Comparison of ENCODE assay signal across 1 cellular context in genomic region chr21:42781150-42781980, GRCh38.
TF ChIP-seq lines count a peak whose summit lies in the region.

No MANE protein-coding gene starts in this region.

TF ChIP-seq in HepG2, 621 proteins besides CTCF, POLR2A, EP300 and RAD21 (continued from another document and continues in another):
- TF ChIP-seq AFF4 (CRISPR knock-in tag; IDR thresholded peaks at IDR 0.05) (no peak), SOX13 (IDR thresholded peaks at IDR 0.05) (no peak), SOX13 (CRISPR knock-in tag; conservative IDR thresholded peaks at IDR 0.05 in 1 of 2, IDR thresholded peaks at IDR 0.05 in 1 of 2) (no peak), ZNF615 (CRISPR knock-in tag; IDR thresholded peaks at IDR 0.05; ENCODE audit: borderline replicate concordance) (no peak), PCBP2 (optimal IDR thresholded peaks at IDR 0.05; ENCODE audit: low read depth, low read length, poor library complexity, severe bottlenecking) (no peak), FOXK1 (CRISPR knock-in tag; IDR thresholded peaks at IDR 0.05; ENCODE audit: borderline replicate concordance, low read depth) (no peak), SKI (IDR thresholded peaks at IDR 0.05; ENCODE audit: partially characterized antibody) (no peak), NPAS2 (CRISPR knock-in tag; IDR thresholded peaks at IDR 0.05; ENCODE audit: borderline replicate concordance) (no peak), PTBP1 (IDR thresholded peaks at IDR 0.05; ENCODE audit: low read depth, low read length, poor library complexity, severe bottlenecking) (no peak), ZNF713 (CRISPR knock-in tag; IDR thresholded peaks at IDR 0.05) (no peak), YY1 (IDR thresholded peaks at IDR 0.05; ENCODE audit: insufficient read depth, insufficient replicate concordance, low read depth, low read length) (no peak), ZNF772 (CRISPR knock-in tag; IDR thresholded peaks at IDR 0.05) (no peak), HNRNPLL (IDR thresholded peaks at IDR 0.05; ENCODE audit: low read depth, low read length, poor library complexity, severe bottlenecking) (peak; percentile 79), NFYB (CRISPR knock-in tag; IDR thresholded peaks at IDR 0.05) (no peak), ZNF616 (CRISPR knock-in tag; IDR thresholded peaks at IDR 0.05; ENCODE audit: low read depth) (no peak), ZNF296 (CRISPR knock-in tag; conservative IDR thresholded peaks at IDR 0.05) (0 out of 2 replicates have a peak, but pooled peaks have one; percentile 64), KLF12 (CRISPR knock-in tag; IDR thresholded peaks at IDR 0.05; ENCODE audit: borderline replicate concordance) (no peak), PRPF4 (IDR thresholded peaks at IDR 0.05; ENCODE audit: low read depth, low read length, poor library complexity, severe bottlenecking) (no peak), POLR2G (IDR thresholded peaks at IDR 0.05; ENCODE audit: low read depth, low read length) (peak; percentile 28; the same call in 1 of the 2 replicates), ZNF282 (IDR thresholded peaks at IDR 0.05; ENCODE audit: partially characterized antibody) (no peak), DRAP1 (CRISPR knock-in tag; IDR thresholded peaks at IDR 0.05) (0 out of 2 replicates have a peak, but pooled peaks have one; percentile 27), ZNF253 (CRISPR knock-in tag; IDR thresholded peaks at IDR 0.05; ENCODE audit: borderline replicate concordance) (no peak), DPF2 (CRISPR knock-in tag; IDR thresholded peaks at IDR 0.05; ENCODE audit: borderline replicate concordance, low read depth) (0 out of 2 replicates have a peak, but pooled peaks have one; percentile 19), MAFK (conservative IDR thresholded peaks at IDR 0.05 in 1 of 2, IDR thresholded peaks at IDR 0.05 in 1 of 2; ENCODE audit: low read length in 2 of 2) (no peak), ZNF777 (CRISPR knock-in tag; IDR thresholded peaks at IDR 0.05) (no peak), ARID5B (CRISPR knock-in tag; IDR thresholded peaks at IDR 0.05) (peak; percentile 32; the same call in 1 of the 2 replicates), ZNF124 (CRISPR knock-in tag; IDR thresholded peaks at IDR 0.05) (no peak), ATF1 (CRISPR knock-in tag; IDR thresholded peaks at IDR 0.05) (no peak), NFATC3 (CRISPR knock-in tag; IDR thresholded peaks at IDR 0.05) (no peak), GFI1 (CRISPR knock-in tag; IDR thresholded peaks at IDR 0.05; ENCODE audit: borderline replicate concordance) (no peak), GLI4 (CRISPR knock-in tag; IDR thresholded peaks at IDR 0.05; ENCODE audit: borderline replicate concordance) (0 out of 2 replicates have a peak, but pooled peaks have one; percentile 32), STAG1 (CRISPR knock-in tag; IDR thresholded peaks at IDR 0.05) (peak; percentile 60)
- TF ChIP-seq, protein P1, sequence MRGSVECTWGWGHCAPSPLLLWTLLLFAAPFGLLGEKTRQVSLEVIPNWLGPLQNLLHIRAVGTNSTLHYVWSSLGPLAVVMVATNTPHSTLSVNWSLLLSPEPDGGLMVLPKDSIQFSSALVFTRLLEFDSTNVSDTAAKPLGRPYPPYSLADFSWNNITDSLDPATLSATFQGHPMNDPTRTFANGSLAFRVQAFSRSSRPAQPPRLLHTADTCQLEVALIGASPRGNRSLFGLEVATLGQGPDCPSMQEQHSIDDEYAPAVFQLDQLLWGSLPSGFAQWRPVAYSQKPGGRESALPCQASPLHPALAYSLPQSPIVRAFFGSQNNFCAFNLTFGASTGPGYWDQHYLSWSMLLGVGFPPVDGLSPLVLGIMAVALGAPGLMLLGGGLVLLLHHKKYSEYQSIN (CRISPR knock-in tag; IDR thresholded peaks at IDR 0.05; ENCODE audit: borderline replicate concordance): no peak
- TF ChIP-seq, protein P2, sequence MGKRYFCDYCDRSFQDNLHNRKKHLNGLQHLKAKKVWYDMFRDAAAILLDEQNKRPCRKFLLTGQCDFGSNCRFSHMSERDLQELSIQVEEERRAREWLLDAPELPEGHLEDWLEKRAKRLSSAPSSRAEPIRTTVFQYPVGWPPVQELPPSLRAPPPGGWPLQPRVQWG (CRISPR knock-in tag; IDR thresholded peaks at IDR 0.05; ENCODE audit: borderline replicate concordance, low read depth): no peak
- TF ChIP-seq, protein P3, sequence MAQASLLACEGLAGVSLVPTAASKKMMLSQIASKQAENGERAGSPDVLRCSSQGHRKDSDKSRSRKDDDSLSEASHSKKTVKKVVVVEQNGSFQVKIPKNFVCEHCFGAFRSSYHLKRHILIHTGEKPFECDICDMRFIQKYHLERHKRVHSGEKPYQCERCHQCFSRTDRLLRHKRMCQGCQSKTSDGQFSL (CRISPR knock-in tag; IDR thresholded peaks at IDR 0.05): no peak
- TF ChIP-seq, protein P4, sequence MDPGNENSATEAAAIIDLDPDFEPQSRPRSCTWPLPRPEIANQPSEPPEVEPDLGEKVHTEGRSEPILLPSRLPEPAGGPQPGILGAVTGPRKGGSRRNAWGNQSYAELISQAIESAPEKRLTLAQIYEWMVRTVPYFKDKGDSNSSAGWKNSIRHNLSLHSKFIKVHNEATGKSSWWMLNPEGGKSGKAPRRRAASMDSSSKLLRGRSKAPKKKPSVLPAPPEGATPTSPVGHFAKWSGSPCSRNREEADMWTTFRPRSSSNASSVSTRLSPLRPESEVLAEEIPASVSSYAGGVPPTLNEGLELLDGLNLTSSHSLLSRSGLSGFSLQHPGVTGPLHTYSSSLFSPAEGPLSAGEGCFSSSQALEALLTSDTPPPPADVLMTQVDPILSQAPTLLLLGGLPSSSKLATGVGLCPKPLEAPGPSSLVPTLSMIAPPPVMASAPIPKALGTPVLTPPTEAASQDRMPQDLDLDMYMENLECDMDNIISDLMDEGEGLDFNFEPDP (CRISPR knock-in tag; conservative IDR thresholded peaks at IDR 0.05): no peak
- TF ChIP-seq, protein P5, sequence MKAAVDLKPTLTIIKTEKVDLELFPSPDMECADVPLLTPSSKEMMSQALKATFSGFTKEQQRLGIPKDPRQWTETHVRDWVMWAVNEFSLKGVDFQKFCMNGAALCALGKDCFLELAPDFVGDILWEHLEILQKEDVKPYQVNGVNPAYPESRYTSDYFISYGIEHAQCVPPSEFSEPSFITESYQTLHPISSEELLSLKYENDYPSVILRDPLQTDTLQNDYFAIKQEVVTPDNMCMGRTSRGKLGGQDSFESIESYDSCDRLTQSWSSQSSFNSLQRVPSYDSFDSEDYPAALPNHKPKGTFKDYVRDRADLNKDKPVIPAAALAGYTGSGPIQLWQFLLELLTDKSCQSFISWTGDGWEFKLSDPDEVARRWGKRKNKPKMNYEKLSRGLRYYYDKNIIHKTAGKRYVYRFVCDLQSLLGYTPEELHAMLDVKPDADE (CRISPR knock-in tag; IDR thresholded peaks at IDR 0.05): no peak
- TF ChIP-seq, protein P6, sequence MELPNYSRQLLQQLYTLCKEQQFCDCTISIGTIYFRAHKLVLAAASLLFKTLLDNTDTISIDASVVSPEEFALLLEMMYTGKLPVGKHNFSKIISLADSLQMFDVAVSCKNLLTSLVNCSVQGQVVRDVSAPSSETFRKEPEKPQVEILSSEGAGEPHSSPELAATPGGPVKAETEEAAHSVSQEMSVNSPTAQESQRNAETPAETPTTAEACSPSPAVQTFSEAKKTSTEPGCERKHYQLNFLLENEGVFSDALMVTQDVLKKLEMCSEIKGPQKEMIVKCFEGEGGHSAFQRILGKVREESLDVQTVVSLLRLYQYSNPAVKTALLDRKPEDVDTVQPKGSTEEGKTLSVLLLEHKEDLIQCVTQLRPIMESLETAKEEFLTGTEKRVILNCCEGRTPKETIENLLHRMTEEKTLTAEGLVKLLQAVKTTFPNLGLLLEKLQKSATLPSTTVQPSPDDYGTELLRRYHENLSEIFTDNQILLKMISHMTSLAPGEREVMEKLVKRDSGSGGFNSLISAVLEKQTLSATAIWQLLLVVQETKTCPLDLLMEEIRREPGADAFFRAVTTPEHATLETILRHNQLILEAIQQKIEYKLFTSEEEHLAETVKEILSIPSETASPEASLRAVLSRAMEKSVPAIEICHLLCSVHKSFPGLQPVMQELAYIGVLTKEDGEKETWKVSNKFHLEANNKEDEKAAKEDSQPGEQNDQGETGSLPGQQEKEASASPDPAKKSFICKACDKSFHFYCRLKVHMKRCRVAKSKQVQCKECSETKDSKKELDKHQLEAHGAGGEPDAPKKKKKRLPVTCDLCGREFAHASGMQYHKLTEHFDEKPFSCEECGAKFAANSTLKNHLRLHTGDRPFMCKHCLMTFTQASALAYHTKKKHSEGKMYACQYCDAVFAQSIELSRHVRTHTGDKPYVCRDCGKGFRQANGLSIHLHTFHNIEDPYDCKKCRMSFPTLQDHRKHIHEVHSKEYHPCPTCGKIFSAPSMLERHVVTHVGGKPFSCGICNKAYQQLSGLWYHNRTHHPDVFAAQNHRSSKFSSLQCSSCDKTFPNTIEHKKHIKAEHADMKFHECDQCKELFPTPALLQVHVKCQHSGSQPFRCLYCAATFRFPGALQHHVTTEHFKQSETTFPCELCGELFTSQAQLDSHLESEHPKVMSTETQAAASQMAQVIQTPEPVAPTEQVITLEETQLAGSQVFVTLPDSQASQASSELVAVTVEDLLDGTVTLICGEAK (IDR thresholded peaks at IDR 0.05): no peak
- TF ChIP-seq, protein P6 (CRISPR knock-in tag; IDR thresholded peaks at IDR 0.05): no peak
